In the genomic region with DNA sequence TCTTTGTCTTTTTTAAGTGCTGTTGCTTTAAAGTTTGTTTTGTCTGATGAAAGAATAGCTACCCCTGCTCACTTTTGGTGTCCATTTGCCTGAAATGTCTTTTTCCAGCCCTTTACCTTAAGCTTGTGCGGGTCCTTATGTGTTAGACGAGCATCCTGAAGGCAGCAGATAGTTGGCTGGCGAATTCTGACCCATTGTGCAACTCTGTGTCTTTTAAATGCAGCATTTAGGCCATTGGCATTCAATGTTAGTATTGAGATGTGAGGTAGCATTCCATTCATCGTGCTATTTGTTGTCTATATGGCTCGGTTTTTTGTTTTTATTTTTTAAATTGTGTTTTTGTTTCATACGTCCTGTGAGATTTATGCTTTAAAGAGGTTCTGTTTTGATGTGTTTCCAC, we compare ENCODE assay signal across 1 cellular context.
TF ChIP-seq lines count a peak whose summit lies in the region.

No MANE protein-coding gene starts in this region.

TF ChIP-seq in H1, 55 proteins besides CTCF, POLR2A, EP300 and RAD21:
- TF ChIP-seq, protein P1, sequence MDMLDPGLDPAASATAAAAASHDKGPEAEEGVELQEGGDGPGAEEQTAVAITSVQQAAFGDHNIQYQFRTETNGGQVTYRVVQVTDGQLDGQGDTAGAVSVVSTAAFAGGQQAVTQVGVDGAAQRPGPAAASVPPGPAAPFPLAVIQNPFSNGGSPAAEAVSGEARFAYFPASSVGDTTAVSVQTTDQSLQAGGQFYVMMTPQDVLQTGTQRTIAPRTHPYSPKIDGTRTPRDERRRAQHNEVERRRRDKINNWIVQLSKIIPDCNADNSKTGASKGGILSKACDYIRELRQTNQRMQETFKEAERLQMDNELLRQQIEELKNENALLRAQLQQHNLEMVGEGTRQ (IDR thresholded peaks at IDR 0.05; ENCODE audit: low read length) = no peak
- no peak for TF ChIP-seq SIRT6 (IDR thresholded peaks at IDR 0.05; ENCODE audit: low read length)
- peak; percentile 76 for TF ChIP-seq CEBPB (IDR thresholded peaks at IDR 0.05; ENCODE audit: low read depth, low read length)
- no peak for TF ChIP-seq BRCA1 (IDR thresholded peaks at IDR 0.05; ENCODE audit: low read depth, low read length)
